Comparison of ENCODE assay signal across 32 cellular contexts in the genomic region with DNA sequence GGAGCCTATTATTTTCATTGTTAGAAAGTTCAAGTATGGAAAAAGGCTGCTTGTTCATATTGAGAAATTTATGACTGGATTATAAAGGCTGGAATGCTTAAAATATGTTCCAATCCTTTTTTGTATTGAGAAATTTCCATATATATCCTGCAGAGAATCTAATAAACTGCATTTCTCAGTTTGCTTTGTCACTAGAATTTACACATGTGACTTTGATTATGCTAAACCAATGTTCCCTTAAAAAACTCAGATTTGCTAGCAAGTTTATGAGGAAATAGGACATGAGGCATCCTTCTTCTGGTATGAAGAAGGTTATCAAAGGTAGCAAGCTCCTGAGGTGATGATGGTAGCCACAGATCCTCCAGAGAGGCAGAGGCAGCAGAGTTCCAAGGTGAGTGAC. TPM values are rescaled to one million over a fixed set of nuclear protein-coding genes. Genes with fewer than 3 reads are reported as not detected.
"Had no signal": no experiment of that assay in that cellular context is flagged by ENCODE, and none has a peak within 500 bp of the region (broad histone marks: within the 10 kb centered on the region; RNA-seq: fewer than 3 reads in every experiment).

No MANE protein-coding gene starts in this region.

- H3K27me3 ChIP-seq: adrenal gland, body of pancreas, esophagus muscularis mucosa, foreskin keratinocyte, gastrocnemius medialis, heart left ventricle had no signal

- H3K4me3 Mint-ChIP-seq: activated CD4-positive, alpha-beta memory T cell treated with anti-CD3 and anti-CD28 coated beads for 36 hours; activated CD4-positive, alpha-beta T cell treated with anti-CD3 and anti-CD28 coated beads for 36 hours; activated CD4-positive, alpha-beta T cell treated with anti-CD3 and anti-CD28 coated beads, Interleukin-2, amount 10 ng/mL, durations not matched to agents 24 days and 14 days; activated CD8-positive, alpha-beta memory T cell treated with anti-CD3 and anti-CD28 coated beads, Interleukin-2, amount 10 ng/mL, durations not matched to agents 7 days and 5 days; activated CD8-positive, alpha-beta T cell treated with anti-CD3 and anti-CD28 coated beads, Interleukin-2, amount 10 ng/mL, durations not matched to agents 7 days and 5 days; activated naive CD4-positive, alpha-beta T cell treated with anti-CD3 and anti-CD28 coated beads, Interleukin-2, amount 10 ng/mL, durations not matched to agents 7 days and 5 days; activated naive CD8-positive, alpha-beta T cell treated with anti-CD3 and anti-CD28 coated beads, Interleukin-2, amount 10 ng/mL, durations not matched to agents 7 days and 5 days; effector memory CD8-positive, alpha-beta T cell had no signal

- H3K27ac Mint-ChIP-seq: activated CD4-positive, alpha-beta memory T cell treated with anti-CD3 and anti-CD28 coated beads for 36 hours; activated CD4-positive, alpha-beta T cell treated with anti-CD3 and anti-CD28 coated beads for 36 hours; activated CD4-positive, alpha-beta T cell treated with anti-CD3 and anti-CD28 coated beads, Interleukin-2, amount 10 ng/mL, durations not matched to agents 24 days and 14 days; activated CD8-positive, alpha-beta memory T cell treated with anti-CD3 and anti-CD28 coated beads, Interleukin-2, amount 10 ng/mL, durations not matched to agents 7 days and 5 days; activated CD8-positive, alpha-beta T cell treated with anti-CD3 and anti-CD28 coated beads, Interleukin-2, amount 10 ng/mL, durations not matched to agents 7 days and 5 days; activated naive CD4-positive, alpha-beta T cell treated with anti-CD3 and anti-CD28 coated beads, Interleukin-2, amount 10 ng/mL, durations not matched to agents 7 days and 5 days; activated naive CD8-positive, alpha-beta T cell treated with anti-CD3 and anti-CD28 coated beads, Interleukin-2, amount 10 ng/mL, durations not matched to agents 7 days and 5 days; effector memory CD8-positive, alpha-beta T cell had no signal

- H3K36me3 ChIP-seq: adrenal gland, esophagus muscularis mucosa, gastrocnemius medialis, heart left ventricle had no signal

- H3K4me3 ChIP-seq: adrenal gland, body of pancreas, esophagus muscularis mucosa, gastrocnemius medialis, heart left ventricle had no signal

- H3K36me3 Mint-ChIP-seq: activated CD4-positive, alpha-beta memory T cell treated with anti-CD3 and anti-CD28 coated beads for 36 hours; activated CD8-positive, alpha-beta memory T cell treated with anti-CD3 and anti-CD28 coated beads, Interleukin-2, amount 10 ng/mL, durations not matched to agents 7 days and 5 days; activated naive CD4-positive, alpha-beta T cell treated with anti-CD3 and anti-CD28 coated beads, Interleukin-2, amount 10 ng/mL, durations not matched to agents 7 days and 5 days; activated naive CD4-positive, alpha-beta T cell treated with anti-CD3 and anti-CD28 coated beads, Interleukin-2, amount 50 U/mL, for 72 hours; activated naive CD8-positive, alpha-beta T cell treated with anti-CD3 and anti-CD28 coated beads, Interleukin-2, amount 10 ng/mL, durations not matched to agents 7 days and 5 days had no signal

- H3K27ac ChIP-seq: adrenal gland, body of pancreas, esophagus muscularis mucosa, foreskin keratinocyte, gastrocnemius medialis, heart left ventricle had no signal

- H3K4me1 Mint-ChIP-seq: activated CD4-positive, alpha-beta T cell treated with anti-CD3 and anti-CD28 coated beads for 36 hours; activated CD4-positive, alpha-beta T cell treated with anti-CD3 and anti-CD28 coated beads, Interleukin-2, amount 10 ng/mL, durations not matched to agents 24 days and 14 days; activated CD8-positive, alpha-beta memory T cell treated with anti-CD3 and anti-CD28 coated beads, Interleukin-2, amount 10 ng/mL, durations not matched to agents 7 days and 5 days; activated naive CD4-positive, alpha-beta T cell treated with anti-CD3 and anti-CD28 coated beads, Interleukin-2, amount 10 ng/mL, durations not matched to agents 7 days and 5 days; activated naive CD8-positive, alpha-beta T cell treated with anti-CD3 and anti-CD28 coated beads, Interleukin-2, amount 10 ng/mL, durations not matched to agents 7 days and 5 days had no signal

- H3K4me1 ChIP-seq: adrenal gland, body of pancreas, foreskin keratinocyte, gastrocnemius medialis, heart left ventricle had no signal

- H3K9me3 Mint-ChIP-seq: activated CD4-positive, alpha-beta memory T cell treated with anti-CD3 and anti-CD28 coated beads for 36 hours; activated CD4-positive, alpha-beta T cell treated with anti-CD3 and anti-CD28 coated beads, Interleukin-2, amount 10 ng/mL, durations not matched to agents 24 days and 14 days; activated naive CD4-positive, alpha-beta T cell treated with anti-CD3 and anti-CD28 coated beads, Interleukin-2, amount 10 ng/mL, durations not matched to agents 7 days and 5 days; activated naive CD4-positive, alpha-beta T cell treated with anti-CD3 and anti-CD28 coated beads, Interleukin-2, amount 50 U/mL, for 72 hours; activated naive CD8-positive, alpha-beta T cell treated with anti-CD3 and anti-CD28 coated beads, Interleukin-2, amount 10 ng/mL, durations not matched to agents 7 days and 5 days; effector memory CD8-positive, alpha-beta T cell had no signal

- H3K9me3 ChIP-seq: adrenal gland, body of pancreas, esophagus muscularis mucosa, gastrocnemius medialis, heart left ventricle had no signal

- DNase-seq: activated CD4-positive, alpha-beta memory T cell treated with anti-CD3 and anti-CD28 coated beads for 36 hours; activated CD4-positive, alpha-beta T cell treated with anti-CD3 and anti-CD28 coated beads for 36 hours; activated CD4-positive, alpha-beta T cell treated with anti-CD3 and anti-CD28 coated beads, Interleukin-2, amount 10 ng/mL, durations not matched to agents 24 days and 14 days; activated CD4-positive, CD25-positive, alpha-beta regulatory T cell; activated CD4-positive, CD25-positive, alpha-beta regulatory T cell treated with anti-CD3 and anti-CD28 coated beads, Interleukin-2, amount 50 U/mL, for 72 hours; activated CD8-positive, alpha-beta memory T cell treated with anti-CD3 and anti-CD28 coated beads, Interleukin-2, amount 10 ng/mL, durations not matched to agents 7 days and 5 days; activated CD8-positive, alpha-beta memory T cell treated with anti-CD3 and anti-CD28 coated beads, Interleukin-2, amount 50 U/mL, for 4 hours; activated CD8-positive, alpha-beta T cell treated with anti-CD3 and anti-CD28 coated beads, Interleukin-2, amount 10 ng/mL, durations not matched to agents 7 days and 5 days; activated gamma-delta T cell; activated naive CD4-positive, alpha-beta T cell; activated naive CD4-positive, alpha-beta T cell treated with anti-CD3 and anti-CD28 coated beads, Interleukin-2, amount 10 ng/mL, durations not matched to agents 7 days and 5 days; activated naive CD8-positive, alpha-beta T cell treated with anti-CD3 and anti-CD28 coated beads, Interleukin-2, amount 10 ng/mL, durations not matched to agents 7 days and 5 days; activated T-cell treated with anti-CD3 and anti-CD28 coated beads, Interleukin-2, amount 50 U/mL, for 1 hour; activated T-cell treated with anti-CD3 and anti-CD28 coated beads, Interleukin-2, amount 50 U/mL, for 48 hours; adrenal gland; amygdala; aorta; body of pancreas; caudate nucleus; cortex of kidney; dermis blood vessel endothelial cell; effector CD4-positive, alpha-beta T cell; effector memory CD8-positive, alpha-beta T cell; erythroblast; foreskin keratinocyte; gastrocnemius medialis; glutamatergic neuron; heart left ventricle; T-helper 2 cell had no signal

- H3K27me3 Mint-ChIP-seq: activated CD4-positive, alpha-beta memory T cell treated with anti-CD3 and anti-CD28 coated beads for 36 hours; activated CD4-positive, alpha-beta T cell treated with anti-CD3 and anti-CD28 coated beads, Interleukin-2, amount 10 ng/mL, durations not matched to agents 24 days and 14 days; activated CD8-positive, alpha-beta memory T cell treated with anti-CD3 and anti-CD28 coated beads, Interleukin-2, amount 10 ng/mL, durations not matched to agents 7 days and 5 days; activated naive CD8-positive, alpha-beta T cell treated with anti-CD3 and anti-CD28 coated beads, Interleukin-2, amount 10 ng/mL, durations not matched to agents 7 days and 5 days; effector memory CD8-positive, alpha-beta T cell had no signal

RNA-seq across cellular contexts. Expression of a gene that starts 29.2 kb away (rescaled TPM):
- total RNA-seq: activated CD4-positive, alpha-beta T cell treated with anti-CD3 and anti-CD28 coated beads, Interleukin-2, amount 10 ng/mL, durations not matched to agents 24 days and 14 days; T-helper 1 cell treated with Interleukin-12 subunit alpha and Interleukin-12 subunit beta and Interleukin-4 antibody, amounts not matched to agents 30 ng/mL and 1 ng/mL, for 36 hours had no signal
